Comparison of ENCODE assay signal across 7 cellular contexts in genomic region chr10:63166742-63167258, GRCh38. TPM values are rescaled to one million over a fixed set of nuclear protein-coding genes. Genes with fewer than 3 reads are reported as not detected.
DNase-seq lines count a peak whose midpoint lies in the region; ATAC-seq and TF ChIP-seq lines count a peak whose summit lies in the region.

No MANE protein-coding gene starts in this region.

- CTCF ChIA-PET in T-cell (lab: Charles Lee): interaction anchor here (0.7 to 5.4 kb wide), 49 partner anchors 8 to 729 kb away, joined by 3 to 290 read pairs (median 4); partner anchors contain the start of gene NRBF2 (in 1 of the 2)

- ATAC-seq in GM21619 (IDR thresholded peaks at IDR 0.05; ENCODE audit: unreplicated experiment) (peak; percentile 62), T-cell (replicated peaks in 1 of 4) (peak; percentile 69 to 74 (median 70)), GM18870 (IDR thresholded peaks at IDR 0.05; ENCODE audit: unreplicated experiment) (no peak)

- H3K4me1 Mint-ChIP-seq in T-cell: peaks cover 2 to 3% (median 3%) of the 10 kb centered on the region in 3 donors
- H3K4me1 Mint-ChIP-seq in nephron progenitor cell: peaks cover 7% of the 10 kb centered on the region

- H3K36me3 Mint-ChIP-seq in T-cell (peaks cover 25% of the 10 kb centered on the region), nephron progenitor cell (ENCODE audit: low read depth) (peaks cover 33% of the 10 kb centered on the region)

- no peak overlapping the region for H3K4me3 Mint-ChIP-seq in T-cell
- H3K4me3 Mint-ChIP-seq in nephron progenitor cell: no peak overlapping the region

- in situ Hi-C loops in G401 (cut with HindIII; ENCODE audit: low sequenced_read_pairs): no loop called here

- no peak overlapping the region for H3K27ac Mint-ChIP-seq in T-cell
- no peak overlapping the region for H3K27ac Mint-ChIP-seq in nephron progenitor cell

- H3K27me3 Mint-ChIP-seq in T-cell (no peaks in the 10 kb centered on the region), nephron progenitor cell (ENCODE audit: low read depth, poor library complexity) (no peaks in the 10 kb centered on the region)

- H3K9me3 Mint-ChIP-seq in T-cell (no peaks in the 10 kb centered on the region), nephron progenitor cell (no peaks in the 10 kb centered on the region)

- POLR2A ChIA-PET in T-cell (lab: Charles Lee): interaction anchor here in 1 of 2 donors (0.7 to 2.2 kb wide), 4 partner anchors 59 to 554 kb away, joined by 3 to 10 read pairs (median 6); no protein-coding TSS in a partner anchor

- peak; percentile 74 for TF ChIP-seq CTCF in nephron progenitor cell (IDR thresholded peaks at IDR 0.05)

- DNase-seq in G401 (ENCODE audit: low spot score) (peak; percentile 81), NCI-H1092 treated with DMSO at 0.1 percent for 48 hours (lab: John Stamatoyannopoulos, UW) (peak; percentile 29), T-cell (peak in 12 of 34 experiments; percentile 4 to 42 (median 19)), fibroblast of peridontal ligament (ENCODE audit: extremely low read depth) (peak; percentile 90), nephron progenitor cell (peak; percentile 20)

RNA-seq across cellular contexts. Expression of gene NRBF2, which starts 33.7 kb away (rescaled TPM):
- 29.0 and 46.0 TPM in 2 replicates for total RNA-seq in G401 (2014; rRNA removed; shearing (Covaris generic))
- 10 to 100 TPM; 14.8 to 18.5 (median 17.2) TPM for total RNA-seq in T-cell
